In genomic region chr17:17043668-17044226, GRCh38 we compare ENCODE assay signal across 8 cellular contexts. TPM values are rescaled to one million over a fixed set of nuclear protein-coding genes. Genes with fewer than 3 reads are reported as not detected.
DNase-seq lines count a peak whose midpoint lies in the region; ATAC-seq and TF ChIP-seq lines count a peak whose summit lies in the region.

No MANE protein-coding gene starts in this region.

- BruUV-seq in Panc1 (replicated peaks; lab: Mats Ljungman, UMichigan) = no TSS peak

- no peak for DNase-seq in GM12864 (ENCODE audit: low read depth)
- no peak for DNase-seq in Panc1 (ENCODE audit: low read depth, low spot score)
- DNase-seq in epithelial cell of prostate (ENCODE audit: low read depth, low spot score) = no peak

- H3K9me3 ChIP-seq in Panc1 (ENCODE audit: control insufficient read depth, insufficient read depth, low read depth, low read length) = no peaks in the 10 kb centered on the region
- H3K9me3 ChIP-seq in neuron (ENCODE audit: low read length) = peaks cover 5% of the 10 kb centered on the region

- no peaks in the 10 kb centered on the region; the same call in 1 of the 2 replicates for H3K36me3 ChIP-seq in Panc1 (ENCODE audit: control insufficient read depth, insufficient read depth, low read length)
- H3K36me3 ChIP-seq in neuron (ENCODE audit: insufficient read depth, low read length) = no peaks in the 10 kb centered on the region

- no peaks in the 10 kb centered on the region for H3K27me3 ChIP-seq in Panc1 (ENCODE audit: control insufficient read depth, insufficient read depth, low read length)
- no peaks in the 10 kb centered on the region for H3K27me3 ChIP-seq in neuron (ENCODE audit: insufficient read depth, low read length)

- ATAC-seq in Panc1 (no peak), HG02852 (IDR thresholded peaks at IDR 0.05; ENCODE audit: unreplicated experiment) (no peak), HG03378 (IDR thresholded peaks at IDR 0.05; ENCODE audit: unreplicated experiment) (no peak), GM21447 (IDR thresholded peaks at IDR 0.05; ENCODE audit: unreplicated experiment) (no peak), GM18909 (IDR thresholded peaks at IDR 0.05; ENCODE audit: poor library complexity, unreplicated experiment) (no peak)

- in situ Hi-C loops in Panc1 (cut with HindIII; ENCODE audit: low pct_unique_long_range_greater_than_20kb, low sequenced_read_pairs) = no loop called here

- H3K4me1 ChIP-seq in Panc1 (ENCODE audit: control insufficient read depth, insufficient read depth, low read length) (peaks cover 25% of the 10 kb centered on the region), neuron (ENCODE audit: insufficient read depth, low read length) (peaks cover 27% of the 10 kb centered on the region)

- H3K27ac ChIP-seq in Panc1 (ENCODE audit: low read length) (peak overlapping the region; percentile 48), epithelial cell of prostate (peak overlapping the region; percentile 91)

- POLR2A ChIA-PET in Panc1 (lab: Charles Lee) = no interaction called here

- H3K4me3 ChIP-seq in GM12864 (ENCODE audit: low read depth, low read length) (peak overlapping the region; percentile 85), Panc1 (ENCODE audit: low read depth in 2 of 2, low read length in 2 of 2) (peak overlapping the region; percentile 77 to 90), neuron (ENCODE audit: low read length) (peak overlapping the region; percentile 78)

- TF ChIP-seq CTCF in GM12864 (IDR thresholded peaks at IDR 0.05; ENCODE audit: low read depth, low read length, missing control alignments) (no peak), Panc1 (IDR thresholded peaks at IDR 0.05) (no peak)

- no peak overlapping the region for H2AFZ ChIP-seq in neuron (ENCODE audit: low read depth, low read length)

- intact Hi-C loops in Panc1 (cut with micrococcal nuclease; ENCODE audit: unreplicated experiment) = no loop called here

- CTCF ChIA-PET in Panc1 (lab: Charles Lee) = interaction anchor here (0.5 kb wide), 1 partner anchor 614 kb away, joined by 3 read pairs; no protein-coding TSS in a partner anchor

RNA-seq across cellular contexts. Expression of gene MPRIP, which starts 1.5 kb away (rescaled TPM):
- total RNA-seq in Panc1 (2021; ENCODE audit: unreplicated experiment) = 155 TPM
- polyA plus RNA-seq in Panc1 (2012; ENCODE audit: insufficient read length) = 100 TPM
